In genomic region chr4:182616476-182616875, GRCh38 we compare ENCODE assay signal across 3 cellular contexts.
"Had no signal": no experiment of that assay in that cellular context is flagged by ENCODE, and none has a peak within 500 bp of the region (broad histone marks: within the 10 kb centered on the region; RNA-seq: fewer than 3 reads in every experiment).

No MANE protein-coding gene starts in this region.

- ATAC-seq: GM12878 had no signal

- DNase-seq: GDM1, GF-D8 had no signal
